20 cellular contexts compared by ENCODE assay signal in genomic region chr11:119436715-119437114, GRCh38. TPM values are rescaled to one million over a fixed set of nuclear protein-coding genes. Genes with fewer than 3 reads are reported as not detected.
DNase-seq lines count a peak whose midpoint lies in the region; ATAC-seq, FAIRE-seq and TF ChIP-seq lines count a peak whose summit lies in the region.
"Had no signal": no experiment of that assay in that cellular context is flagged by ENCODE, and none has a peak within 500 bp of the region (broad histone marks: within the 10 kb centered on the region; RNA-seq: fewer than 3 reads in every experiment).

No MANE protein-coding gene starts in this region.

- intact Hi-C loops in dorsolateral prefrontal cortex (cut with DNase I): no loop called here

- no CpG with 5 or more reads among the region's 2 CpGs for WGBS in gastroesophageal sphincter (ENCODE audit: low coverage in 1 of 2), 2 donors

- peaks cover 19 to 40% (median 37%) of the 10 kb centered on the region in 10 experiments for H3K4me1 ChIP-seq in BLaER1 treated with 17β-estradiol and CSF1 and Interleukin-3, amounts not matched to agents 10 nM and 100 nM
- peaks cover 89% of the 10 kb centered on the region for H3K4me1 ChIP-seq in Karpas-422 (ENCODE audit: low read length)
- H3K4me1 ChIP-seq in gastroesophageal sphincter: peaks cover 0 to 17% (median 6%) of the 10 kb centered on the region in 3 donors

- H3K27ac ChIP-seq in BLaER1 treated with 17β-estradiol and CSF1 and Interleukin-3, amounts not matched to agents 10 nM and 100 nM: peak overlapping the region in 2 of 11 experiments; percentile 31 to 37; a peak in 1 of 22 replicates
- peak overlapping the region; percentile 99 for H3K27ac ChIP-seq in Karpas-422 (ENCODE audit: low read length)
- peak overlapping the region in 49 of 59 donors; percentile 13 to 91 (median 59) for H3K27ac ChIP-seq in dorsolateral prefrontal cortex
- no peak overlapping the region for H3K27ac ChIP-seq in gastroesophageal sphincter
- H3K27ac ChIP-seq: C4-2B, HL-60 had no signal

- peaks cover 0 to 22% (median 6%) of the 10 kb centered on the region in 11 experiments; a peak in 12 of 22 replicates for H3K9me3 ChIP-seq in BLaER1 treated with 17β-estradiol and CSF1 and Interleukin-3, amounts not matched to agents 10 nM and 100 nM (replicated peaks in 1 of 11)
- no peaks in the 10 kb centered on the region for H3K9me3 ChIP-seq in Karpas-422 (ENCODE audit: low read length)
- H3K9me3 ChIP-seq in gastroesophageal sphincter: no peaks in the 10 kb centered on the region
- H3K9me3 ChIP-seq: Caco-2 had no signal

- no peak for TF ChIP-seq POLR2A in gastroesophageal sphincter (IDR thresholded peaks at IDR 0.05)

- DNase-seq in Karpas-422: peak; percentile 50
- no peak for DNase-seq in dorsolateral prefrontal cortex
- no peak for DNase-seq in HTR-8/SVneo (ENCODE audit: insufficient read length, low spot score)
- no peak for DNase-seq in DMS153 (lab: John Stamatoyannopoulos, UW)
- DNase-seq: Caco-2; CD4-positive, alpha-beta T cell; DMS79; GF-D8; HCEC 1CT; KBM-7 had no signal

- no peak for TF ChIP-seq EP300 in gastroesophageal sphincter (IDR thresholded peaks at IDR 0.05)

- H3K4me2 ChIP-seq in BLaER1 treated with 17β-estradiol and CSF1 and Interleukin-3, amounts not matched to agents 10 nM and 100 nM: peak overlapping the region in 8 of 11 experiments; percentile 34 to 88 (median 59); a peak in 13 of 22 replicates
- peak overlapping the region; percentile 75 for H3K4me2 ChIP-seq in Karpas-422 (ENCODE audit: low read depth, low read length, poor library complexity, severe bottlenecking)
- H3K4me2 ChIP-seq: GM23338 had no signal

- no peaks in the 10 kb centered on the region for H3K36me3 ChIP-seq in BLaER1 treated with 17β-estradiol and CSF1 and Interleukin-3, amounts not matched to agents 10 nM and 100 nM
- H3K36me3 ChIP-seq in Karpas-422 (ENCODE audit: insufficient read depth, low read length) (no peaks in the 10 kb centered on the region), gastroesophageal sphincter (no peaks in the 10 kb centered on the region)

- no peak overlapping the region for H3K9ac ChIP-seq in BLaER1 treated with 17β-estradiol and CSF1 and Interleukin-3, amounts not matched to agents 10 nM and 100 nM
- H3K9ac ChIP-seq in Karpas-422 (ENCODE audit: low read length): peak overlapping the region; percentile 70

- no peak for FAIRE-seq in HTR-8/SVneo (lab: Jason Lieb, UNC)
- FAIRE-seq: D721Med, H54 had no signal

- no peak for ATAC-seq in gastroesophageal sphincter
- ATAC-seq: GM23338 had no signal

- no peaks in the 10 kb centered on the region for H3K27me3 ChIP-seq in BLaER1 treated with 17β-estradiol and CSF1 and Interleukin-3, amounts not matched to agents 10 nM and 100 nM
- no peaks in the 10 kb centered on the region for H3K27me3 ChIP-seq in Karpas-422 (ENCODE audit: low read length)
- no peaks in the 10 kb centered on the region for H3K27me3 ChIP-seq in dorsolateral prefrontal cortex
- H3K27me3 ChIP-seq in gastroesophageal sphincter: no peaks in the 10 kb centered on the region

- no peak for TF ChIP-seq CTCF in dorsolateral prefrontal cortex (IDR thresholded peaks at IDR 0.05 in 54 of 56, conservative IDR thresholded peaks at IDR 0.05 in 2 of 56; ENCODE audit: low read depth in 1 of 56, partially characterized antibody in 56 of 56)
- TF ChIP-seq CTCF in gastroesophageal sphincter (IDR thresholded peaks at IDR 0.05): no peak

- H4K20me1 ChIP-seq in BLaER1 treated with 17β-estradiol and CSF1 and Interleukin-3, amounts not matched to agents 10 nM and 100 nM: no peaks in the 10 kb centered on the region; a peak in 1 of 22 replicates
- H4K20me1 ChIP-seq in Karpas-422 (ENCODE audit: insufficient read depth, low read depth, low read length): no peaks in the 10 kb centered on the region

- H3K4me3 ChIP-seq in BLaER1 treated with 17β-estradiol and CSF1 and Interleukin-3, amounts not matched to agents 10 nM and 100 nM: no peak overlapping the region
- H3K4me3 ChIP-seq in Karpas-422 (ENCODE audit: low read length) (peak overlapping the region; percentile 54; the same call in 1 of the 2 replicates), dorsolateral prefrontal cortex (no peak overlapping the region), gastroesophageal sphincter (no peak overlapping the region)
- H3K4me3 ChIP-seq: GM23338 had no signal

- no peak overlapping the region for H2AFZ ChIP-seq in Karpas-422 (ENCODE audit: low read length)
- H2AFZ ChIP-seq: GM23338 had no signal

- no peaks in the 10 kb centered on the region for H3K9me2 ChIP-seq in Karpas-422 (replicated peaks; ENCODE audit: insufficient read depth, low read length)

- no peaks in the 10 kb centered on the region for H3K79me2 ChIP-seq in Karpas-422 (ENCODE audit: low read length)

RNA-seq across cellular contexts. Expression of gene THY1, which starts 13.7 kb away (rescaled TPM):
- not detected in 2 replicates for total RNA-seq in Karpas-422 (2014; rRNA removed; shearing (Covaris generic); ENCODE audit: low replicate concordance)
- total RNA-seq in dorsolateral prefrontal cortex: 100 to 1,000 TPM; 161 to 881 (median 538) TPM
- 10 to 100 TPM in 3 of 4 donors, 1 to 10 TPM in 1; 2.5 to 34.5 (median 16.8) TPM for total RNA-seq in gastroesophageal sphincter
- total RNA-seq: B cell; Caco-2; CD4-positive, alpha-beta T cell; HT1080 had no signal

RNA-seq across cellular contexts. Expression of gene USP2, which starts 55.2 kb away (rescaled TPM):
- total RNA-seq in Karpas-422 (2014; rRNA removed; shearing (Covaris generic); ENCODE audit: low replicate concordance): 15.4 and 16.9 TPM in 2 replicates
- total RNA-seq in dorsolateral prefrontal cortex (10 to 100 TPM; 32.5 to 68.6 (median 46.7) TPM), gastroesophageal sphincter (1 to 10 TPM; 4.6 to 10.0 (median 6.6) TPM)
- total RNA-seq: A172, B cell had no signal

Comparison
In these comparisons a context has a peak if more than half of its experiments do, and no peak if none do; other contexts are left out.
1. H3K27ac ChIP-seq: peak in Karpas-422 (single experiment) and dorsolateral prefrontal cortex (49 of 59); none in gastroesophageal sphincter (0 of 4).
2. RNA of gene THY1, which starts 13.7 kb away (total RNA-seq): 161 to 881 TPM in dorsolateral prefrontal cortex; 2.5 to 34.5 TPM in gastroesophageal sphincter and not detected in Karpas-422; every median in the first group is over 4 times any median in the second.